ENCODE assay signal across 1 cellular context in the genomic region with DNA sequence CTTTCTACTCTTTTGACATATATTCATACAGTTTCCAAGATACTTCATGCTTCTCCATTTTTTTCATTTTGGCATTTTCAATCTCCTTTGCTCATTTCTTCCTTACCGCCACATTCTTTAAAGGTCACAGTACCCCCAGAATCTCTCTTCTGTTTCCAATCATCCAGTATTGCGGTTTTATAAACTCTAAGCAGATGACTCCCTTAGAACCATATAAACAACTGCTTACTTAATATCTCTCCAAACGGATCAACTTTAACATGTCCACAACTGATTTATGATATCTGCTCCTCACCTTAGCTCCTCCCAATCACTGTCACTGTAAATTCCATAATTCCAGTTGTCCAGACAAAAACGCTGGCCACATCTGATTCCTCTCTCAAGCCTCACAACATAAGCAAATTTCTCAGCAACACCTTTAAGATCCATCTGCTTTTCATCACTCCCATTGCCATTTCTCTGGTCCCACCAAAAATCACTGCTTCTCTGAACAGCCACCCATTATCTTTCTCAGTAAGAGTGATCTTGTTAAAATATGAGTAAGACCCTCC.
TF ChIP-seq lines count a peak whose summit lies in the region.

No MANE protein-coding gene starts in this region.

TF ChIP-seq in GM23338, 12 proteins besides CTCF, POLR2A, EP300 and RAD21 (continued from another document):
- TF ChIP-seq, protein P1, sequence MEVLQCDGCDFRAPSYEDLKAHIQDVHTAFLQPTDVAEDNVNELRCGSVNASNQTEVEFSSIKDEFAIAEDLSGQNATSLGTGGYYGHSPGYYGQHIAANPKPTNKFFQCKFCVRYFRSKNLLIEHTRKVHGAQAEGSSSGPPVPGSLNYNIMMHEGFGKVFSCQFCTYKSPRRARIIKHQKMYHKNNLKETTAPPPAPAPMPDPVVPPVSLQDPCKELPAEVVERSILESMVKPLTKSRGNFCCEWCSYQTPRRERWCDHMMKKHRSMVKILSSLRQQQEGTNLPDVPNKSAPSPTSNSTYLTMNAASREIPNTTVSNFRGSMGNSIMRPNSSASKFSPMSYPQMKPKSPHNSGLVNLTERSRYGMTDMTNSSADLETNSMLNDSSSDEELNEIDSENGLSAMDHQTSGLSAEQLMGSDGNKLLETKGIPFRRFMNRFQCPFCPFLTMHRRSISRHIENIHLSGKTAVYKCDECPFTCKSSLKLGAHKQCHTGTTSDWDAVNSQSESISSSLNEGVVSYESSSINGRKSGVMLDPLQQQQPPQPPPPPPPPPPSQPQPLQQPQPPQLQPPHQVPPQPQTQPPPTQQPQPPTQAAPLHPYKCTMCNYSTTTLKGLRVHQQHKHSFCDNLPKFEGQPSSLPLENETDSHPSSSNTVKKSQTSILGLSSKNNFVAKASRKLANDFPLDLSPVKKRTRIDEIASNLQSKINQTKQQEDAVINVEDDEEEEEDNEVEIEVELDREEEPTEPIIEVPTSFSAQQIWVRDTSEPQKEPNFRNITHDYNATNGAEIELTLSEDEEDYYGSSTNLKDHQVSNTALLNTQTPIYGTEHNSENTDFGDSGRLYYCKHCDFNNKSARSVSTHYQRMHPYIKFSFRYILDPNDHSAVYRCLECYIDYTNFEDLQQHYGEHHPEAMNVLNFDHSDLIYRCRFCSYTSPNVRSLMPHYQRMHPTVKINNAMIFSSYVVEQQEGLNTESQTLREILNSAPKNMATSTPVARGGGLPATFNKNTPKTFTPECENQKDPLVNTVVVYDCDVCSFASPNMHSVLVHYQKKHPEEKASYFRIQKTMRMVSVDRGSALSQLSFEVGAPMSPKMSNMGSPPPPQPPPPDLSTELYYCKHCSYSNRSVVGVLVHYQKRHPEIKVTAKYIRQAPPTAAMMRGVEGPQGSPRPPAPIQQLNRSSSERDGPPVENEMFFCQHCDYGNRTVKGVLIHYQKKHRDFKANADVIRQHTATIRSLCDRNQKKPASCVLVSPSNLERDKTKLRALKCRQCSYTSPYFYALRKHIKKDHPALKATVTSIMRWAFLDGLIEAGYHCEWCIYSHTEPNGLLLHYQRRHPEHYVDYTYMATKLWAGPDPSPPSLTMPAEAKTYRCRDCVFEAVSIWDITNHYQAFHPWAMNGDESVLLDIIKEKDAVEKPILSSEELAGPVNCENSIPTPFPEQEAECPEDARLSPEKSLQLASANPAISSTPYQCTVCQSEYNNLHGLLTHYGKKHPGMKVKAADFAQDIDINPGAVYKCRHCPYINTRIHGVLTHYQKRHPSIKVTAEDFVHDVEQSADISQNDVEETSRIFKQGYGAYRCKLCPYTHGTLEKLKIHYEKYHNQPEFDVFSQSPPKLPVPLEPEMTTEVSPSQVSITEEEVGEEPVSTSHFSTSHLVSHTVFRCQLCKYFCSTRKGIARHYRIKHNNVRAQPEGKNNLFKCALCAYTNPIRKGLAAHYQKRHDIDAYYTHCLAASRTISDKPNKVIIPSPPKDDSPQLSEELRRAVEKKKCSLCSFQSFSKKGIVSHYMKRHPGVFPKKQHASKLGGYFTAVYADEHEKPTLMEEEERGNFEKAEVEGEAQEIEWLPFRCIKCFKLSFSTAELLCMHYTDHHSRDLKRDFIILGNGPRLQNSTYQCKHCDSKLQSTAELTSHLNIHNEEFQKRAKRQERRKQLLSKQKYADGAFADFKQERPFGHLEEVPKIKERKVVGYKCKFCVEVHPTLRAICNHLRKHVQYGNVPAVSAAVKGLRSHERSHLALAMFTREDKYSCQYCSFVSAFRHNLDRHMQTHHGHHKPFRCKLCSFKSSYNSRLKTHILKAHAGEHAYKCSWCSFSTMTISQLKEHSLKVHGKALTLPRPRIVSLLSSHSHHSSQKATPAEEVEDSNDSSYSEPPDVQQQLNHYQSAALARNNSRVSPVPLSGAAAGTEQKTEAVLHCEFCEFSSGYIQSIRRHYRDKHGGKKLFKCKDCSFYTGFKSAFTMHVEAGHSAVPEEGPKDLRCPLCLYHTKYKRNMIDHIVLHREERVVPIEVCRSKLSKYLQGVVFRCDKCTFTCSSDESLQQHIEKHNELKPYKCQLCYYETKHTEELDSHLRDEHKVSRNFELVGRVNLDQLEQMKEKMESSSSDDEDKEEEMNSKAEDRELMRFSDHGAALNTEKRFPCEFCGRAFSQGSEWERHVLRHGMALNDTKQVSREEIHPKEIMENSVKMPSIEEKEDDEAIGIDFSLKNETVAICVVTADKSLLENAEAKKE (CRISPR knock-in tag; IDR thresholded peaks at IDR 0.05): no peak
